18 cellular contexts compared by ENCODE assay signal in genomic region chr13:111395511-111396393, GRCh38.
"Had no signal": no experiment of that assay in that cellular context is flagged by ENCODE, and none has a peak within 500 bp of the region (broad histone marks: within the 10 kb centered on the region; RNA-seq: fewer than 3 reads in every experiment).

No MANE protein-coding gene starts in this region.

- H3K36me3 Mint-ChIP-seq: brain; naive B cell; stimulated activated memory B cell treated with anti-CD40 and anti-IgM and Interleukin-4, amounts not matched to agents 10 μg/mL and 1 μg/mL and 100 μg/mL, for 72 hours; WTC11 had no signal

- H3K4me3 ChIP-seq: heart left ventricle, mucosa of descending colon, sigmoid colon had no signal

- H3K27me3 ChIP-seq: neutrophil, sigmoid colon had no signal

- H3K4me3 Mint-ChIP-seq: activated CD4-positive, alpha-beta memory T cell treated with anti-CD3 and anti-CD28 coated beads, Interleukin-2, amount 10 ng/mL, durations not matched to agents 7 days and 5 days; activated naive CD8-positive, alpha-beta T cell treated with anti-CD3 and anti-CD28 coated beads, Interleukin-2, amount 50 U/mL, for 24 hours; brain; naive B cell; stimulated activated memory B cell treated with anti-CD40 and anti-IgM and Interleukin-4, amounts not matched to agents 10 μg/mL and 1 μg/mL and 100 μg/mL, for 72 hours; WTC11 had no signal

- H3K4me2 ChIP-seq: SK-N-SH had no signal

- H3K9me2 ChIP-seq: SK-N-SH had no signal

- H3K27ac ChIP-seq: heart left ventricle, neutrophil, parathyroid adenoma, sigmoid colon had no signal

- H3K79me2 ChIP-seq: parathyroid adenoma had no signal

- H3K27me3 Mint-ChIP-seq: activated CD4-positive, alpha-beta memory T cell treated with anti-CD3 and anti-CD28 coated beads, Interleukin-2, amount 10 ng/mL, durations not matched to agents 7 days and 5 days; activated naive CD8-positive, alpha-beta T cell treated with anti-CD3 and anti-CD28 coated beads, Interleukin-2, amount 50 U/mL, for 24 hours; stimulated activated memory B cell treated with anti-CD40 and anti-IgM and Interleukin-4, amounts not matched to agents 10 μg/mL and 1 μg/mL and 100 μg/mL, for 72 hours had no signal

- H3K9me3 ChIP-seq: heart left ventricle, mucosa of descending colon, neutrophil, sigmoid colon, SK-N-SH had no signal

- H3K36me3 ChIP-seq: heart left ventricle, neutrophil, sigmoid colon had no signal

- H3K4me1 Mint-ChIP-seq: activated CD4-positive, alpha-beta memory T cell treated with anti-CD3 and anti-CD28 coated beads, Interleukin-2, amount 10 ng/mL, durations not matched to agents 7 days and 5 days; activated naive CD8-positive, alpha-beta T cell treated with anti-CD3 and anti-CD28 coated beads, Interleukin-2, amount 50 U/mL, for 24 hours; naive B cell; stimulated activated memory B cell treated with anti-CD40 and anti-IgM and Interleukin-4, amounts not matched to agents 10 μg/mL and 1 μg/mL and 100 μg/mL, for 72 hours; WTC11 had no signal

- H3K9ac ChIP-seq: parathyroid adenoma, SK-N-SH had no signal

- H3K27ac Mint-ChIP-seq: activated CD4-positive, alpha-beta memory T cell treated with anti-CD3 and anti-CD28 coated beads, Interleukin-2, amount 10 ng/mL, durations not matched to agents 7 days and 5 days; activated naive CD8-positive, alpha-beta T cell treated with anti-CD3 and anti-CD28 coated beads, Interleukin-2, amount 50 U/mL, for 24 hours; naive B cell; stimulated activated memory B cell treated with anti-CD40 and anti-IgM and Interleukin-4, amounts not matched to agents 10 μg/mL and 1 μg/mL and 100 μg/mL, for 72 hours; WTC11 had no signal

- H2AFZ ChIP-seq: parathyroid adenoma had no signal

- DNase-seq: activated CD4-positive, alpha-beta memory T cell treated with anti-CD3 and anti-CD28 coated beads, Interleukin-2, amount 10 ng/mL, durations not matched to agents 7 days and 5 days; activated CD4-positive, alpha-beta T cell treated with anti-CD3 and anti-CD28 coated beads for 4 hours; activated naive CD8-positive, alpha-beta T cell treated with anti-CD3 and anti-CD28 coated beads, Interleukin-2, amount 50 U/mL, for 24 hours; anterior cingulate cortex; caudate nucleus; kidney glomerular epithelial cell; left ventricle myocardium superior; mucosa of descending colon; naive B cell; sigmoid colon; SK-N-SH; stimulated activated CD4-positive, alpha-beta T cell treated with anti-CD3 and anti-CD28 coated beads, Interleukin-4, amount 100 ng/mL, for 4 hours had no signal

- H3K4me1 ChIP-seq: heart left ventricle, parathyroid adenoma, sigmoid colon had no signal

- H3K9me3 Mint-ChIP-seq: activated CD4-positive, alpha-beta memory T cell treated with anti-CD3 and anti-CD28 coated beads, Interleukin-2, amount 10 ng/mL, durations not matched to agents 7 days and 5 days; activated naive CD8-positive, alpha-beta T cell treated with anti-CD3 and anti-CD28 coated beads, Interleukin-2, amount 50 U/mL, for 24 hours; stimulated activated memory B cell treated with anti-CD40 and anti-IgM and Interleukin-4, amounts not matched to agents 10 μg/mL and 1 μg/mL and 100 μg/mL, for 72 hours had no signal
